In genomic region chr7:47763063-47763974, GRCh38 we compare ENCODE assay signal across 7 cellular contexts.
A peak's percentile ranks its signal among the peaks of the same experiment; 100 is the strongest.
DNase-seq lines count a peak whose midpoint lies in the region; ATAC-seq and TF ChIP-seq lines count a peak whose summit lies in the region.

No MANE protein-coding gene starts in this region.

- no peak for TF ChIP-seq CTCF in HFFc6 (IDR thresholded peaks at IDR 0.05)
- no peak; the same call in 1 of the 2 replicates for TF ChIP-seq CTCF in Panc1 (IDR thresholded peaks at IDR 0.05)
- no peak for TF ChIP-seq CTCF in foreskin keratinocyte (conservative IDR thresholded peaks at IDR 0.05)

- H3K27ac ChIP-seq in Panc1 (ENCODE audit: low read length): peak overlapping the region; percentile 100
- H3K27ac ChIP-seq in foreskin keratinocyte: no peak overlapping the region
- peak overlapping the region; percentile 80 for H3K27ac ChIP-seq in urinary bladder (ENCODE audit: low read depth)

- no peaks in the 10 kb centered on the region for H3K9me3 Mint-ChIP-seq in HFFc6
- no peaks in the 10 kb centered on the region for H3K9me3 Mint-ChIP-seq in activated CD8-positive, alpha-beta memory T cell treated with anti-CD3 and anti-CD28 coated beads, Interleukin-2, amount 10 ng/mL, durations not matched to agents 7 days and 5 days (ENCODE audit: low read depth)

- POLR2A ChIA-PET in Panc1 (lab: Charles Lee): interaction anchor here (0.6 to 2.1 kb wide), 9 partner anchors 9 to 209 kb away, joined by 3 to 6 read pairs (median 4); partner anchors contain the start of gene TNS3

- H3K4me3 Mint-ChIP-seq in HFFc6: peak overlapping the region; percentile 79
- H3K4me3 Mint-ChIP-seq in activated CD8-positive, alpha-beta memory T cell treated with anti-CD3 and anti-CD28 coated beads, Interleukin-2, amount 10 ng/mL, durations not matched to agents 7 days and 5 days: no peak overlapping the region

- no peaks in the 10 kb centered on the region; the same call in 1 of the 2 replicates for H3K27me3 Mint-ChIP-seq in HFFc6 (ENCODE audit: insufficient read depth)
- H3K27me3 Mint-ChIP-seq in activated CD8-positive, alpha-beta memory T cell treated with anti-CD3 and anti-CD28 coated beads, Interleukin-2, amount 10 ng/mL, durations not matched to agents 7 days and 5 days: no peaks in the 10 kb centered on the region

- in situ Hi-C loops in Panc1 (cut with HindIII; ENCODE audit: low pct_unique_long_range_greater_than_20kb, low sequenced_read_pairs): no loop called here

- no peaks in the 10 kb centered on the region for H3K36me3 Mint-ChIP-seq in HFFc6 (ENCODE audit: low read depth)
- H3K36me3 Mint-ChIP-seq in activated CD8-positive, alpha-beta memory T cell treated with anti-CD3 and anti-CD28 coated beads, Interleukin-2, amount 10 ng/mL, durations not matched to agents 7 days and 5 days: no peaks in the 10 kb centered on the region

- H3K4me3 ChIP-seq in Panc1 (ENCODE audit: low read depth in 2 of 2, low read length in 2 of 2) (peak overlapping the region in 1 of 2 experiments; percentile 15; a peak in 1 of 4 replicates), urinary bladder (ENCODE audit: low read depth, low read length) (no peak overlapping the region)

- ATAC-seq in Panc1 (peak; percentile 91), foreskin keratinocyte (peak; percentile 53)
- no peak for ATAC-seq in activated CD8-positive, alpha-beta memory T cell treated with anti-CD3 and anti-CD28 coated beads, Interleukin-2, amount 10 ng/mL, durations not matched to agents 7 days and 5 days

- peak overlapping the region; percentile 97 for H3K27ac Mint-ChIP-seq in HFFc6
- H3K27ac Mint-ChIP-seq in activated CD8-positive, alpha-beta memory T cell treated with anti-CD3 and anti-CD28 coated beads, Interleukin-2, amount 10 ng/mL, durations not matched to agents 7 days and 5 days: no peak overlapping the region

- H3K27me3 ChIP-seq in Panc1 (ENCODE audit: control insufficient read depth, insufficient read depth, low read length) (no peaks in the 10 kb centered on the region), foreskin keratinocyte (no peaks in the 10 kb centered on the region)

- no peaks in the 10 kb centered on the region; the same call in 1 of the 2 replicates for H3K9me3 ChIP-seq in Panc1 (ENCODE audit: control insufficient read depth, insufficient read depth, low read depth, low read length)

- H3K4me1 ChIP-seq in Panc1 (ENCODE audit: control insufficient read depth, insufficient read depth, low read length) (peaks cover 38% of the 10 kb centered on the region), foreskin keratinocyte (peaks cover 1% of the 10 kb centered on the region), urinary bladder (ENCODE audit: insufficient read depth) (no peaks in the 10 kb centered on the region)

- BruUV-seq in Panc1 (replicated peaks; lab: Mats Ljungman, UMichigan): TSS peak; percentile 98

- H3K36me3 ChIP-seq in Panc1 (ENCODE audit: control insufficient read depth, insufficient read depth, low read length) (no peaks in the 10 kb centered on the region), urinary bladder (ENCODE audit: insufficient read depth) (no peaks in the 10 kb centered on the region)

- H3K4me1 Mint-ChIP-seq in HFFc6 (ENCODE audit: low read depth): peaks cover 57% of the 10 kb centered on the region
- no peaks in the 10 kb centered on the region for H3K4me1 Mint-ChIP-seq in activated CD8-positive, alpha-beta memory T cell treated with anti-CD3 and anti-CD28 coated beads, Interleukin-2, amount 10 ng/mL, durations not matched to agents 7 days and 5 days

- CTCF ChIA-PET in Panc1 (lab: Charles Lee): interaction anchor here (0.7 to 1.5 kb wide), 4 partner anchors 21 to 152 kb away, joined by 3 to 5 read pairs (median 3); no protein-coding TSS in a partner anchor
- CTCF ChIA-PET in activated CD8-positive, alpha-beta memory T cell treated with anti-CD3 and anti-CD28 coated beads, Interleukin-2, amount 10 ng/mL, durations not matched to agents 7 days and 5 days (lab: Charles Lee): interaction anchor here (1.2 kb wide), 1 partner anchor 12 kb away, joined by 3 read pairs; no protein-coding TSS in a partner anchor

- intact Hi-C loops in Panc1 (cut with micrococcal nuclease; ENCODE audit: unreplicated experiment): loop anchor here (1.0 to 2.0 kb wide), 3 partner anchors 23 to 183 kb away; no protein-coding TSS in a partner anchor

- WGBS in urinary bladder: 36% methylated on average over 9 of the region's 9 CpGs

- DNase-seq in HFFc6: peak; percentile 85
- peak; percentile 96 for DNase-seq in Panc1 (ENCODE audit: low read depth, low spot score)
- DNase-seq in foreskin keratinocyte: no peak
- no peak for DNase-seq in activated gamma-delta T cell (lab: John Stamatoyannopoulos, UW)
- no peak for DNase-seq in activated CD8-positive, alpha-beta memory T cell treated with anti-CD3 and anti-CD28 coated beads, Interleukin-2, amount 10 ng/mL, durations not matched to agents 7 days and 5 days
- DNase-seq in MV-4-11 (lab: John Stamatoyannopoulos, UW): no peak

Comparison
In these comparisons a context has a peak if more than half of its experiments do, and no peak if none do; other contexts are left out.
1. DNase-seq: peak in HFFc6 (single experiment) and Panc1 (single experiment); none in foreskin keratinocyte (0 of 2), activated gamma-delta T cell (single experiment), activated CD8-positive, alpha-beta memory T cell treated with anti-CD3 and anti-CD28 coated beads, Interleukin-2, amount 10 ng/mL, durations not matched to agents 7 days and 5 days (single experiment) and MV-4-11 (single experiment).